ENCODE assay signal across 8 cellular contexts in genomic region chr11:118913411-118914125, GRCh38. TPM values are rescaled to one million over a fixed set of nuclear protein-coding genes. Genes with fewer than 3 reads are reported as not detected.
DNase-seq lines count a peak whose midpoint lies in the region; ATAC-seq lines count a peak whose summit lies in the region.

No MANE protein-coding gene starts in this region.

- H3K36me3 ChIP-seq in HUES6 (ENCODE audit: control insufficient read depth, insufficient read depth, low read length): no peaks in the 10 kb centered on the region

- intact Hi-C loops in right cardiac atrium (cut with DNase I): no loop called here

- H3K4me1 ChIP-seq in HUES6 (ENCODE audit: control insufficient read depth, insufficient read depth, low read length) (peaks cover 85% of the 10 kb centered on the region), right cardiac atrium (ENCODE audit: control insufficient read depth, insufficient read depth, low read length) (peaks cover 63% of the 10 kb centered on the region)

- H3K27ac ChIP-seq in HUES6 (ENCODE audit: low read depth, low read length) (peak overlapping the region; percentile 92; the same call in 1 of the 2 replicates), right cardiac atrium (ENCODE audit: low read length) (peak overlapping the region; percentile 82)

- H3K9ac ChIP-seq in HUES6 (ENCODE audit: low read length): peak overlapping the region; percentile 93

- WGBS in right cardiac atrium: 20% methylated on average over 9 of the region's 9 CpGs

- H3K4me3 ChIP-seq in HUES6 (ENCODE audit: low read depth, low read length) (peak overlapping the region; percentile 43; the same call in 1 of the 2 replicates), right cardiac atrium (ENCODE audit: low read length) (no peak overlapping the region)

- H3K9me3 ChIP-seq in HUES6 (ENCODE audit: control insufficient read depth, insufficient read depth, low read depth, low read length): no peaks in the 10 kb centered on the region
- no peaks in the 10 kb centered on the region for H3K9me3 ChIP-seq in right cardiac atrium (ENCODE audit: control insufficient read depth, low read length)

- H3K27me3 ChIP-seq in HUES6 (ENCODE audit: control insufficient read depth, insufficient read depth, low read length) (no peaks in the 10 kb centered on the region; the same call in 1 of the 2 replicates), right cardiac atrium (ENCODE audit: control insufficient read depth, insufficient read depth) (no peaks in the 10 kb centered on the region)

- no peak for ATAC-seq in right cardiac atrium

- DNase-seq in activated T-cell treated with anti-CD3 and anti-CD28 coated beads, Interleukin-2, amount 50 U/mL, for 48 hours: peak; percentile 60 to 63
- peak; percentile 24 to 78 (median 73) for DNase-seq in right cardiac atrium
- peak; percentile 56 for DNase-seq in stimulated activated CD8-positive, alpha-beta memory T cell treated with anti-CD3 and anti-CD28 coated beads, Interleukin-4, amount 100 ng/mL, for 48 hours
- no peak for DNase-seq in T-helper 9 cell
- DNase-seq in SHP77 treated with DMSO at 0.1 percent for 48 hours (lab: John Stamatoyannopoulos, UW): no peak
- DNase-seq in SIG-M5 (lab: John Stamatoyannopoulos, UW): no peak
- DNase-seq in NCI-H1092 (lab: John Stamatoyannopoulos, UW): no peak

RNA-seq across cellular contexts. Expression of gene BCL9L, which starts 12.2 kb away (rescaled TPM):
- total RNA-seq in right cardiac atrium: 10 to 100 TPM; 44.0 to 76.7 (median 54.6) TPM
- polyA plus RNA-seq in right cardiac atrium: 29.9 TPM

RNA-seq across cellular contexts. Expression of gene CXCR5, which starts 29.9 kb away (rescaled TPM):
- not detected for total RNA-seq in right cardiac atrium
- 0.34 TPM for polyA plus RNA-seq in right cardiac atrium

RNA-seq across cellular contexts. Expression of gene UPK2, which starts 42.5 kb away (rescaled TPM):
- not detected for total RNA-seq in right cardiac atrium
- polyA plus RNA-seq in right cardiac atrium: not detected

RNA-seq across cellular contexts. Expression of gene FOXR1, which starts 58.0 kb away (rescaled TPM):
- total RNA-seq in right cardiac atrium: not detected
- polyA plus RNA-seq in right cardiac atrium: not detected

Comparison
In these comparisons a context has a peak if more than half of its experiments do, and no peak if none do; other contexts are left out.
1. DNase-seq: peak in activated T-cell treated with anti-CD3 and anti-CD28 coated beads, Interleukin-2, amount 50 U/mL, for 48 hours (2 of 2), right cardiac atrium (3 of 3) and stimulated activated CD8-positive, alpha-beta memory T cell treated with anti-CD3 and anti-CD28 coated beads, Interleukin-4, amount 100 ng/mL, for 48 hours (single experiment); none in T-helper 9 cell (single experiment), SHP77 treated with DMSO at 0.1 percent for 48 hours (single experiment), SIG-M5 (single experiment) and NCI-H1092 (single experiment).